In the genomic region with DNA sequence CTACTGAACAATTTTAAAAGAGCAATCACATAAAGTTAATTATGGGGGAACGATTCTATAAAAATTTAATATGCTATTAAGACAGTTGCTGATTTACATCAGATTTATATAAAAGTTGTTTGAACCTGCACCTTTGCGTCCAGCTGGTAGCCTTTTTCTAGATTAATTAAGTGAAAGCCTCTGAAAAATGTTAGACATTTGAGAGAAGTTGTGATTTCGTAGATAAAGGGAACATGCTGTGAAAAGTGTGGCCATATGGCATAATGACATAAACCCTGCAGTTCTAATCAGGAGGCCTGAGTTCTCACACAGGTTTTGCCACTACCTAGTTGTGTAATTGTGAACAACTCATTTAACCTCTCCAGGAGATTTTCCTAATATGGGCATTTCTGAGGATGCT, we compare ENCODE assay signal across 2 cellular contexts.
TF ChIP-seq lines count a peak whose summit lies in the region.

No MANE protein-coding gene starts in this region.

TF ChIP-seq in HEK293, 187 proteins besides CTCF, POLR2A, EP300 and RAD21 (continued from another document and continues in another):
- TF ChIP-seq ZBTB44 (tag by site-specific recombination; IDR thresholded peaks at IDR 0.05), result peak; percentile 58
- peak; percentile 61; the same call in 1 of the 2 replicates for TF ChIP-seq ZNF843 (tag by site-specific recombination; IDR thresholded peaks at IDR 0.05)
- TF ChIP-seq OVOL3 (tag by site-specific recombination; IDR thresholded peaks at IDR 0.05), result no peak
- no peak for TF ChIP-seq ZNF585B (tag by site-specific recombination; IDR thresholded peaks at IDR 0.05)
- TF ChIP-seq ZBTB8A (tag by site-specific recombination; IDR thresholded peaks at IDR 0.05), result peak; percentile 51
- TF ChIP-seq ZNF792 (tag by site-specific recombination; IDR thresholded peaks at IDR 0.05), result no peak
- no peak for TF ChIP-seq ZFP41 (tag by site-specific recombination; IDR thresholded peaks at IDR 0.05; ENCODE audit: borderline replicate concordance)
- peak; percentile 88 for TF ChIP-seq FEZF1 (tag by site-specific recombination; IDR thresholded peaks at IDR 0.05)
- TF ChIP-seq MZF1 (tag by site-specific recombination; IDR thresholded peaks at IDR 0.05; ENCODE audit: borderline replicate concordance), result no peak; the same call in 1 of the 2 replicates
- TF ChIP-seq ZNF561 (tag by site-specific recombination; IDR thresholded peaks at IDR 0.05; ENCODE audit: borderline replicate concordance), result no peak
- TF ChIP-seq ZNF350 (tag by site-specific recombination; IDR thresholded peaks at IDR 0.05), result no peak
- 0 out of 2 replicates have a peak, but pooled peaks have one; percentile 16 for TF ChIP-seq ZNF501 (tag by site-specific recombination; IDR thresholded peaks at IDR 0.05)
- TF ChIP-seq ZNF266 (tag by site-specific recombination; IDR thresholded peaks at IDR 0.05; ENCODE audit: low read depth), result no peak
- peak; percentile 52 for TF ChIP-seq IKZF3 (tag by site-specific recombination; IDR thresholded peaks at IDR 0.05)
- TF ChIP-seq, protein P1, sequence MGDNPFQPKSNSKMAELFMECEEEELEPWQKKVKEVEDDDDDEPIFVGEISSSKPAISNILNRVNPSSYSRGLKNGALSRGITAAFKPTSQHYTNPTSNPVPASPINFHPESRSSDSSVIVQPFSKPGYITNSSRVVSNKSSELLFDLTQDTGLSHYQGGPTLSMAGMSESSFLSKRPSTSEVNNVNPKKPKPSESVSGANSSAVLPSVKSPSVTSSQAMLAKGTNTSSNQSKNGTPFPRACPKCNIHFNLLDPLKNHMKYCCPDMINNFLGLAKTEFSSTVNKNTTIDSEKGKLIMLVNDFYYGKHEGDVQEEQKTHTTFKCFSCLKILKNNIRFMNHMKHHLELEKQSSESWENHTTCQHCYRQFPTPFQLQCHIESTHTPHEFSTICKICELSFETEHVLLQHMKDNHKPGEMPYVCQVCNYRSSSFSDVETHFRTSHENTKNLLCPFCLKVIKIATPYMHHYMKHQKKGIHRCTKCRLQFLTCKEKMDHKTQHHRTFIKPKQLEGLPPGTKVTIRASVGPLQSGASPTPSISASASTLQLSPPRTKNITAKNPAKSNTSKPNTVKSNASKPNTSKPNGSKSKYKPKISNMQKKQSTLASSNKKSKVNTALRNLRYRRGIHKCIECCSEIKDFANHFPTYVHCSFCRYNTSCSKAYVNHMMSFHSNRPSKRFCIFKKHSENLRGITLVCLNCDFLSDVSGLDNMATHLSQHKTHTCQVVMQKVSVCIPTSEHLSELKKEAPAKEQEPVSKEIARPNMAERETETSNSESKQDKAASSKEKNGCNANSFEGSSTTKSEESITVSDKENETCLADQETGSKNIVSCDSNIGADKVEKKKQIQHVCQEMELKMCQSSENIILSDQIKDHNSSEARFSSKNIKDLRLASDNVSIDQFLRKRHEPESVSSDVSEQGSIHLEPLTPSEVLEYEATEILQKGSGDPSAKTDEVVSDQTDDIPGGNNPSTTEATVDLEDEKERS (tag by site-specific recombination; IDR thresholded peaks at IDR 0.05), result no peak
- TF ChIP-seq MEIS1 (CRISPR knock-in tag; IDR thresholded peaks at IDR 0.05; ENCODE audit: borderline replicate concordance), result no peak
- 0 out of 2 replicates have a peak, but pooled peaks have one; percentile 44 for TF ChIP-seq ZSCAN30 (tag by site-specific recombination; IDR thresholded peaks at IDR 0.05)
- no peak for TF ChIP-seq SP2 (tag by site-specific recombination; IDR thresholded peaks at IDR 0.05)
- TF ChIP-seq BCL11B (tag by site-specific recombination; IDR thresholded peaks at IDR 0.05; ENCODE audit: low read depth), result peak; percentile 49; the same call in 1 of the 2 replicates
- TF ChIP-seq GFI1B (tag by site-specific recombination; IDR thresholded peaks at IDR 0.05), result 0 out of 2 replicates have a peak, but pooled peaks have one; percentile 48
- TF ChIP-seq ZNF18 (tag by site-specific recombination; IDR thresholded peaks at IDR 0.05), result peak; percentile 46; the same call in 1 of the 2 replicates
- TF ChIP-seq KLF10 (tag by site-specific recombination; IDR thresholded peaks at IDR 0.05), result 0 out of 2 replicates have a peak, but pooled peaks have one; percentile 20
- no peak for TF ChIP-seq ZNF112 (tag by site-specific recombination; IDR thresholded peaks at IDR 0.05)
- no peak for TF ChIP-seq ZNF48 (tag by site-specific recombination; IDR thresholded peaks at IDR 0.05)
- peak; percentile 75 for TF ChIP-seq OSR2 (tag by site-specific recombination; IDR thresholded peaks at IDR 0.05)
- no peak for TF ChIP-seq ZNF391 (tag by site-specific recombination; IDR thresholded peaks at IDR 0.05; ENCODE audit: borderline replicate concordance, low read depth)
- no peak for TF ChIP-seq ZNF155 (tag by site-specific recombination; IDR thresholded peaks at IDR 0.05)

TF ChIP-seq in SK-N-SH treated with all-trans-retinoic acid at 6 μM for 48 hours, 23 proteins besides CTCF, POLR2A, EP300 and RAD21 (continued from another document):
- no peak for TF ChIP-seq PATZ1 (CRISPR knock-in tag; IDR thresholded peaks at IDR 0.05; ENCODE audit: borderline replicate concordance)
